ENCODE assay signal across 8 cellular contexts in genomic region chr12:121264135-121264534, GRCh38.
"Had no signal": no experiment of that assay in that cellular context is flagged by ENCODE, and none has a peak within 500 bp of the region (broad histone marks: within the 10 kb centered on the region; RNA-seq: fewer than 3 reads in every experiment).

No MANE protein-coding gene starts in this region.

- H3K4me3 Mint-ChIP-seq: GM23338, H9 had no signal

- FAIRE-seq: H1, H54, HTR-8/SVneo had no signal

- H3K4me3 ChIP-seq: GM23338 had no signal

- H3K4me1 Mint-ChIP-seq: GM23338, H9 had no signal

- H3K4me2 ChIP-seq: GM23338 had no signal

- ATAC-seq: GM23338 had no signal

- DNase-seq: H9, HCEC 1CT, IMR-90, KBM-7 had no signal

- H3K9me3 Mint-ChIP-seq: GM23338, H9 had no signal

- H3K27ac Mint-ChIP-seq: GM23338 had no signal

- H2AFZ ChIP-seq: GM23338 had no signal
